ENCODE assay signal across 12 cellular contexts in genomic region chr19:34308381-34309367, GRCh38. TPM values are rescaled to one million over a fixed set of nuclear protein-coding genes. Genes with fewer than 3 reads are reported as not detected.
A peak's percentile ranks its signal among the peaks of the same experiment; 100 is the strongest.
DNase-seq lines count a peak whose midpoint lies in the region; ATAC-seq, FAIRE-seq and TF ChIP-seq lines count a peak whose summit lies in the region.
"Had no signal": no experiment of that assay in that cellular context is flagged by ENCODE, and none has a peak within 500 bp of the region (broad histone marks: within the 10 kb centered on the region; RNA-seq: fewer than 3 reads in every experiment).

No MANE protein-coding gene starts in this region.

- POLR2A ChIA-PET in MCF 10A (lab: Yijun Ruan, JAX): interaction anchor here (0.8 kb wide), 1 partner anchor 18 kb away, joined by 3 read pairs; no protein-coding TSS in a partner anchor
- POLR2A ChIA-PET in activated CD8-positive, alpha-beta T cell treated with anti-CD3 and anti-CD28 coated beads, Interleukin-2, amount 10 ng/mL, durations not matched to agents 7 days and 5 days (lab: Charles Lee): no interaction called here

- peak overlapping the region; percentile 7 to 59 for H3K27ac ChIP-seq in breast epithelium
- H3K27ac ChIP-seq in keratinocyte (ENCODE audit: control insufficient read depth, insufficient read depth, low read length): no peak overlapping the region
- H3K27ac ChIP-seq in vagina: peak overlapping the region; percentile 37
- H3K27ac ChIP-seq: BLaER1, pancreas had no signal

- H3K9me3 Mint-ChIP-seq in MCF 10A (ENCODE audit: unreplicated experiment): no peaks in the 10 kb centered on the region
- H3K9me3 Mint-ChIP-seq in activated CD8-positive, alpha-beta T cell treated with anti-CD3 and anti-CD28 coated beads, Interleukin-2, amount 10 ng/mL, durations not matched to agents 7 days and 5 days (ENCODE audit: insufficient read depth): no peaks in the 10 kb centered on the region
- H3K9me3 Mint-ChIP-seq: activated T-helper 1 cell treated with anti-CD3 and anti-CD28 coated beads, Interleukin-12 subunit alpha, Interleukin-12 subunit beta, Interleukin-2, Interleukin-4 antibody, amounts not matched to agents 30 ng/mL and 10 ng/mL and 1 ng/mL, durations not matched to agents 14 hours and 24 hours and 36 hours had no signal

- no peaks in the 10 kb centered on the region for H3K27me3 ChIP-seq in breast epithelium
- no peaks in the 10 kb centered on the region for H3K27me3 ChIP-seq in keratinocyte (ENCODE audit: control insufficient read depth, extremely low read depth, insufficient read depth, low read length)
- no peaks in the 10 kb centered on the region for H3K27me3 ChIP-seq in vagina
- H3K27me3 ChIP-seq: BLaER1, pancreas had no signal

- H3K4me3 ChIP-seq in breast epithelium (no peak overlapping the region), keratinocyte (ENCODE audit: control insufficient read depth in 2 of 3, extremely low read depth in 1 of 3, insufficient read depth in 2 of 3, low read depth in 1 of 3, low read length in 3 of 3) (no peak overlapping the region), vagina (no peak overlapping the region)
- H3K4me3 ChIP-seq: BLaER1, pancreas had no signal

- H3K4me3 Mint-ChIP-seq in MCF 10A (ENCODE audit: unreplicated experiment): no peak overlapping the region
- H3K4me3 Mint-ChIP-seq in activated CD8-positive, alpha-beta T cell treated with anti-CD3 and anti-CD28 coated beads, Interleukin-2, amount 10 ng/mL, durations not matched to agents 7 days and 5 days: no peak overlapping the region
- H3K4me3 Mint-ChIP-seq: activated T-helper 1 cell treated with anti-CD3 and anti-CD28 coated beads, Interleukin-12 subunit alpha, Interleukin-12 subunit beta, Interleukin-2, Interleukin-4 antibody, amounts not matched to agents 30 ng/mL and 10 ng/mL and 1 ng/mL, durations not matched to agents 14 hours and 24 hours and 36 hours had no signal

- peaks cover 5% of the 10 kb centered on the region for H3K36me3 Mint-ChIP-seq in MCF 10A (ENCODE audit: insufficient read depth, unreplicated experiment)
- peaks cover 6% of the 10 kb centered on the region for H3K36me3 Mint-ChIP-seq in activated CD8-positive, alpha-beta T cell treated with anti-CD3 and anti-CD28 coated beads, Interleukin-2, amount 10 ng/mL, durations not matched to agents 7 days and 5 days (ENCODE audit: low read depth)

- peak; percentile 49 for FAIRE-seq in keratinocyte (lab: Jason Lieb, UNC)
- FAIRE-seq: islet of Langerhans, pancreas had no signal

- H3K27me3 Mint-ChIP-seq in MCF 10A (ENCODE audit: insufficient read depth, unreplicated experiment): no peaks in the 10 kb centered on the region
- no peaks in the 10 kb centered on the region for H3K27me3 Mint-ChIP-seq in activated CD8-positive, alpha-beta T cell treated with anti-CD3 and anti-CD28 coated beads, Interleukin-2, amount 10 ng/mL, durations not matched to agents 7 days and 5 days (ENCODE audit: low read depth)

- peaks cover 5% of the 10 kb centered on the region for H3K79me2 ChIP-seq in keratinocyte (ENCODE audit: control insufficient read depth, insufficient read depth, low read length)

- H3K4me2 ChIP-seq in keratinocyte (ENCODE audit: control insufficient read depth, extremely low read depth, insufficient read depth, low read depth, low read length): peak overlapping the region; percentile 26
- H3K4me2 ChIP-seq: BLaER1 had no signal

- H2AFZ ChIP-seq in keratinocyte (ENCODE audit: control insufficient read depth, low read length): no peak overlapping the region

- H3K9me1 ChIP-seq in keratinocyte (ENCODE audit: control insufficient read depth, extremely low read depth, insufficient read depth, low read length): no peaks in the 10 kb centered on the region

- H3K4me1 ChIP-seq in breast epithelium (peaks cover 11 to 15% of the 10 kb centered on the region in 2 donors), keratinocyte (ENCODE audit: control insufficient read depth, extremely low read depth, insufficient read depth, low read length) (peaks cover 31% of the 10 kb centered on the region), vagina (peaks cover 38% of the 10 kb centered on the region)
- H3K4me1 ChIP-seq: BLaER1 had no signal

- no peaks in the 10 kb centered on the region for H3K9me3 ChIP-seq in breast epithelium
- H3K9me3 ChIP-seq in keratinocyte (ENCODE audit: control insufficient read depth, low read depth, low read length): no peaks in the 10 kb centered on the region
- H3K9me3 ChIP-seq in vagina: no peaks in the 10 kb centered on the region
- H3K9me3 ChIP-seq: BLaER1, pancreas had no signal

- peaks cover 6% of the 10 kb centered on the region for H3K4me1 Mint-ChIP-seq in MCF 10A (ENCODE audit: insufficient read depth, unreplicated experiment)
- peaks cover 21% of the 10 kb centered on the region for H3K4me1 Mint-ChIP-seq in activated CD8-positive, alpha-beta T cell treated with anti-CD3 and anti-CD28 coated beads, Interleukin-2, amount 10 ng/mL, durations not matched to agents 7 days and 5 days (ENCODE audit: low read depth)

- H3K9ac ChIP-seq in keratinocyte (ENCODE audit: control insufficient read depth, extremely low read depth, insufficient read depth, low read length): no peak overlapping the region
- H3K9ac ChIP-seq: BLaER1 had no signal

- DNase-seq in breast epithelium (ENCODE audit: low spot score in 2 of 2): no peak
- DNase-seq in MCF 10A (ENCODE audit: unreplicated experiment): no peak
- peak; percentile 26 for DNase-seq in activated CD8-positive, alpha-beta T cell treated with anti-CD3 and anti-CD28 coated beads, Interleukin-2, amount 10 ng/mL, durations not matched to agents 7 days and 5 days
- DNase-seq in keratinocyte (ENCODE audit: low read depth, low spot score): no peak
- DNase-seq in vagina (ENCODE audit: extremely low spot score in 2 of 2): no peak
- DNase-seq in GM20000 (ENCODE audit: low spot score): no peak
- no peak for DNase-seq in NCI-H446 (lab: John Stamatoyannopoulos, UW)
- DNase-seq: pancreas had no signal

- CTCF ChIA-PET in MCF 10A (lab: Yijun Ruan, JAX): interaction anchor here (0.6 to 1.2 kb wide), 4 partner anchors 7 to 561 kb away, joined by 3 to 4 read pairs (median 4); no protein-coding TSS in a partner anchor
- CTCF ChIA-PET in activated CD8-positive, alpha-beta T cell treated with anti-CD3 and anti-CD28 coated beads, Interleukin-2, amount 10 ng/mL, durations not matched to agents 7 days and 5 days (lab: Charles Lee): interaction anchor here (1.0 to 1.7 kb wide), 2 partner anchors 28 to 38 kb away, joined by 3 to 5 read pairs; no protein-coding TSS in a partner anchor

- no peak for TF ChIP-seq CTCF in breast epithelium (IDR thresholded peaks at IDR 0.05)
- TF ChIP-seq CTCF in MCF 10A (IDR thresholded peaks at IDR 0.05; ENCODE audit: unreplicated experiment): no peak
- no peak for TF ChIP-seq CTCF in keratinocyte (optimal IDR thresholded peaks at IDR 0.05 in 1 of 3, IDR thresholded peaks at IDR 0.05 in 1 of 3, conservative IDR thresholded peaks at IDR 0.05 in 1 of 3; ENCODE audit: extremely low read depth in 1 of 3, insufficient read depth in 2 of 3, low read length in 3 of 3)
- TF ChIP-seq CTCF in vagina (IDR thresholded peaks at IDR 0.05): no peak
- TF ChIP-seq CTCF in GM20000 (IDR thresholded peaks at IDR 0.05; ENCODE audit: extremely low read depth, missing control alignments): no peak

- no peak for TF ChIP-seq POLR2A in breast epithelium (IDR thresholded peaks at IDR 0.05)
- no peak for TF ChIP-seq POLR2A in vagina (IDR thresholded peaks at IDR 0.05)

- H3K27ac Mint-ChIP-seq in MCF 10A (ENCODE audit: low read depth, unreplicated experiment): no peak overlapping the region
- peak overlapping the region; percentile 6 for H3K27ac Mint-ChIP-seq in activated CD8-positive, alpha-beta T cell treated with anti-CD3 and anti-CD28 coated beads, Interleukin-2, amount 10 ng/mL, durations not matched to agents 7 days and 5 days

- dilution Hi-C loops in keratinocyte (cut with MboI; ENCODE audit: extremely low pct_ligation_motif_present, low sequenced_read_pairs): no loop called here

- no peaks in the 10 kb centered on the region for H3K36me3 ChIP-seq in breast epithelium
- peaks cover 0 to 4% of the 10 kb centered on the region in 2 experiments for H3K36me3 ChIP-seq in keratinocyte (ENCODE audit: control insufficient read depth in 2 of 2, extremely low read depth in 1 of 2, insufficient read depth in 2 of 2, low read length in 2 of 2)
- no peaks in the 10 kb centered on the region for H3K36me3 ChIP-seq in vagina
- H3K36me3 ChIP-seq: pancreas had no signal

- intact Hi-C loops in breast epithelium (cut with DNase I; ENCODE audit: low total_unique reads) (no loop called here), MCF 10A (cut with micrococcal nuclease) (no loop called here), vagina (cut with DNase I) (no loop called here)

- ATAC-seq in activated CD8-positive, alpha-beta T cell treated with anti-CD3 and anti-CD28 coated beads, Interleukin-2, amount 10 ng/mL, durations not matched to agents 7 days and 5 days: no peak
- ATAC-seq in GM21447 (IDR thresholded peaks at IDR 0.05; ENCODE audit: unreplicated experiment): no peak
- ATAC-seq: pancreas had no signal

- no TSS peak for BruUV-seq in MCF 10A (replicated peaks; lab: Mats Ljungman, UMichigan)

- no peaks in the 10 kb centered on the region for H4K20me1 ChIP-seq in keratinocyte (ENCODE audit: control insufficient read depth, extremely low read depth, insufficient read depth, low read length)
- H4K20me1 ChIP-seq: BLaER1 had no signal

RNA-seq across cellular contexts. Expression of gene GARRE1, which starts 54.3 kb away (rescaled TPM):
- total RNA-seq in breast epithelium (10 to 100 TPM; 21.0 to 43.9 (median 25.2) TPM), MCF 10A (2022) (12.8 and 19.1 TPM in 2 replicates), vagina (28.5 TPM)
- total RNA-seq in activated CD8-positive, alpha-beta T cell treated with anti-CD3 and anti-CD28 coated beads, Interleukin-2, amount 10 ng/mL, durations not matched to agents 7 days and 5 days: 1 to 10 TPM; 6.3 to 8.3 TPM
- 4.9 to 5.7 TPM (median 5.1 TPM) in 3 replicates for polyA plus RNA-seq in keratinocyte
- polyA plus RNA-seq in keratinocyte (2011; ENCODE audit: low read depth): 7.6 TPM
- polyA plus RNA-seq in keratinocyte (2011; cell fraction: cytosol; rRNA removed): 3.5 and 4.5 TPM in 2 replicates
- polyA plus RNA-seq in keratinocyte (2011; cell fraction: nucleus; rRNA removed): 12.5 and 12.8 TPM in 2 replicates
- polyA plus RNA-seq in keratinocyte (2012; ENCODE audit: low replicate concordance): 5.4 and 9.7 TPM in 2 replicates
- polyA minus RNA-seq in keratinocyte: 7.6 to 8.4 TPM (median 8.1 TPM) in 3 replicates
- 5.4 TPM for polyA minus RNA-seq in keratinocyte (2011; cell fraction: cytosol; rRNA and poly(A)+ RNA removed)
- 11.6 and 15.8 TPM in 2 replicates for polyA minus RNA-seq in keratinocyte (2011; cell fraction: nucleus; rRNA and poly(A)+ RNA removed)

RNA-seq across cellular contexts. Expression of gene GPI, which starts 56.3 kb away (rescaled TPM):
- total RNA-seq in breast epithelium: 100 to 1,000 TPM in 2 of 3 donors, 10 to 100 TPM in 1; 97.9 to 130 (median 113) TPM
- total RNA-seq in MCF 10A (2022): 139 and 201 TPM in 2 replicates
- total RNA-seq in activated CD8-positive, alpha-beta T cell treated with anti-CD3 and anti-CD28 coated beads, Interleukin-2, amount 10 ng/mL, durations not matched to agents 7 days and 5 days: 100 to 1,000 TPM; 661 to 697 TPM
- 59.9 to 244 TPM (median 123 TPM) in 3 replicates for polyA plus RNA-seq in keratinocyte
- 105 TPM for polyA plus RNA-seq in keratinocyte (2011; ENCODE audit: low read depth)
- polyA plus RNA-seq in keratinocyte (2011; cell fraction: cytosol; rRNA removed): 143 and 202 TPM in 2 replicates
- polyA plus RNA-seq in keratinocyte (2011; cell fraction: nucleus; rRNA removed): 131 and 136 TPM in 2 replicates
- 149 and 264 TPM in 2 replicates for polyA plus RNA-seq in keratinocyte (2012; ENCODE audit: low replicate concordance)
- 202 to 525 TPM (median 238 TPM) in 3 replicates for polyA minus RNA-seq in keratinocyte
- 274 TPM for polyA minus RNA-seq in keratinocyte (2011; cell fraction: cytosol; rRNA and poly(A)+ RNA removed)
- 117 and 148 TPM in 2 replicates for polyA minus RNA-seq in keratinocyte (2011; cell fraction: nucleus; rRNA and poly(A)+ RNA removed)
- 201 TPM for total RNA-seq in vagina
